Comparison of ENCODE assay signal across 8 cellular contexts in the genomic region with DNA sequence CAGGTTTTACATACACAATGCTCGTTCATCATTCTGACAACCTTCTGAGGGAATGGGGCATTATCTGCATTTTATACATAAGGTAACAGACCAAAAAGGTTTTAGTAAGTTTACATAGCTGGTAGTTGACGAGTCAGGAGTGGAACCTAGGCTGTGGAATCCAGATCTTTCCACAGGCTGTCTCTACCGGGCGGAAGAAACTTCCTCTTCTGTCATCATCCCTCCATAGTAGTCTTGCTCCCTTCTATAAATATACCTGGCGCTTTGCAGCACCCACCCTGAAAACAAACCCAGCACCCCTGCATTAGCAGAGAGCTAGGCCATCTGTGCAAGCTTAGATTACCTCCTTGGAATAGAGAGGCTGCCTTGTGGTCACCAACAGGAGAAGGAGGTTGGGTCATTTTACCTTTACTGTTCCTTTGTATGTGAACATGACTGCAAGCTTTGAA. TPM values are rescaled to one million over a fixed set of nuclear protein-coding genes. Genes with fewer than 3 reads are reported as not detected.
DNase-seq lines count a peak whose midpoint lies in the region; ATAC-seq and TF ChIP-seq lines count a peak whose summit lies in the region.

No MANE protein-coding gene starts in this region.

- H3K9me3 ChIP-seq in iPS-20b (ENCODE audit: insufficient read depth, low read depth, low read length) = no peaks in the 10 kb centered on the region
- H3K9me3 ChIP-seq in thoracic aorta = no peaks in the 10 kb centered on the region

- intact Hi-C loops in activated CD4-positive, alpha-beta memory T cell treated with anti-CD3 and anti-CD28 coated beads for 36 hours (cut with micrococcal nuclease) = no loop called here

- H3K4me3 ChIP-seq in iPS-20b (ENCODE audit: low read length) (peak overlapping the region; percentile 93), thoracic aorta (peak overlapping the region; percentile 77)

- H3K4me1 ChIP-seq in iPS-20b (ENCODE audit: insufficient read depth, low read length) (peaks cover 9% of the 10 kb centered on the region; the same call in 1 of the 2 replicates), thoracic aorta (ENCODE audit: control insufficient read depth in 1 of 2, low read depth in 2 of 2) (peaks cover 0 to 7% of the 10 kb centered on the region in 2 donors)

- H3K36me3 Mint-ChIP-seq in activated T-cell treated with anti-CD3 and anti-CD28 coated beads, Interleukin-2, amount 50 U/mL, for 72 hours (ENCODE audit: insufficient read depth in 2 of 2) = no peaks in the 10 kb centered on the region
- H3K36me3 Mint-ChIP-seq in activated CD4-positive, alpha-beta memory T cell treated with anti-CD3 and anti-CD28 coated beads for 36 hours = no peaks in the 10 kb centered on the region

- POLR2A ChIA-PET in activated CD4-positive, alpha-beta memory T cell treated with anti-CD3 and anti-CD28 coated beads for 36 hours (lab: Charles Lee) = no interaction called here

- peaks cover 37% of the 10 kb centered on the region for H3K27me3 Mint-ChIP-seq in activated T-cell treated with anti-CD3 and anti-CD28 coated beads, Interleukin-2, amount 50 U/mL, for 72 hours (ENCODE audit: low read depth)
- peaks cover 31% of the 10 kb centered on the region for H3K27me3 Mint-ChIP-seq in activated CD4-positive, alpha-beta memory T cell treated with anti-CD3 and anti-CD28 coated beads for 36 hours

- H3K27ac ChIP-seq in iPS-20b (ENCODE audit: low read length) (no peak overlapping the region), thoracic aorta (no peak overlapping the region)

- no peak for ATAC-seq in activated T-cell treated with anti-CD3 and anti-CD28 coated beads, Interleukin-2, amount 50 U/mL, for 72 hours (replicated peaks in 1 of 2)
- ATAC-seq in thoracic aorta (ENCODE audit: insufficient number of reproducible peaks, low FRiP score, low read depth) (no peak), HG02840 (IDR thresholded peaks at IDR 0.05; ENCODE audit: low FRiP score, unreplicated experiment) (no peak), HG02588 (IDR thresholded peaks at IDR 0.05; ENCODE audit: unreplicated experiment) (no peak)

- no peaks in the 10 kb centered on the region for H3K9me3 Mint-ChIP-seq in activated T-cell treated with anti-CD3 and anti-CD28 coated beads, Interleukin-2, amount 50 U/mL, for 72 hours
- no peaks in the 10 kb centered on the region for H3K9me3 Mint-ChIP-seq in activated CD4-positive, alpha-beta memory T cell treated with anti-CD3 and anti-CD28 coated beads for 36 hours

- no peak for TF ChIP-seq CTCF in thoracic aorta (IDR thresholded peaks at IDR 0.05)

- H3K4me1 Mint-ChIP-seq in activated T-cell treated with anti-CD3 and anti-CD28 coated beads, Interleukin-2, amount 50 U/mL, for 72 hours (ENCODE audit: low read depth) = peaks cover 17% of the 10 kb centered on the region
- peaks cover 11% of the 10 kb centered on the region for H3K4me1 Mint-ChIP-seq in activated CD4-positive, alpha-beta memory T cell treated with anti-CD3 and anti-CD28 coated beads for 36 hours (ENCODE audit: low read depth)

- H3K27ac Mint-ChIP-seq in activated T-cell treated with anti-CD3 and anti-CD28 coated beads, Interleukin-2, amount 50 U/mL, for 72 hours = no peak overlapping the region
- H3K27ac Mint-ChIP-seq in activated CD4-positive, alpha-beta memory T cell treated with anti-CD3 and anti-CD28 coated beads for 36 hours = no peak overlapping the region

- peak overlapping the region; percentile 83; the same call in 1 of the 2 replicates for H3K9ac ChIP-seq in iPS-20b (ENCODE audit: low read depth, low read length)

- H3K4me3 Mint-ChIP-seq in activated T-cell treated with anti-CD3 and anti-CD28 coated beads, Interleukin-2, amount 50 U/mL, for 72 hours = peak overlapping the region; percentile 69 to 82
- H3K4me3 Mint-ChIP-seq in activated CD4-positive, alpha-beta memory T cell treated with anti-CD3 and anti-CD28 coated beads for 36 hours = peak overlapping the region; percentile 60

- CTCF ChIA-PET in activated CD4-positive, alpha-beta memory T cell treated with anti-CD3 and anti-CD28 coated beads for 36 hours (lab: Charles Lee) = no interaction called here

- H3K36me3 ChIP-seq in iPS-20b (ENCODE audit: insufficient read depth, low read depth, low read length) = no peaks in the 10 kb centered on the region
- no peaks in the 10 kb centered on the region for H3K36me3 ChIP-seq in thoracic aorta

- H3K27me3 ChIP-seq in iPS-20b (ENCODE audit: insufficient read depth, low read length) (peaks cover 15% of the 10 kb centered on the region), thoracic aorta (replicated peaks; ENCODE audit: insufficient read depth) (no peaks in the 10 kb centered on the region)

- no peak for DNase-seq in activated T-cell treated with anti-CD3 and anti-CD28 coated beads, Interleukin-2, amount 50 U/mL, for 72 hours
- DNase-seq in activated T-cell treated with anti-CD3 and anti-CD28 coated beads, Interleukin-2, amount 50 U/mL, for 48 hours = no peak
- DNase-seq in activated CD4-positive, alpha-beta memory T cell treated with anti-CD3 and anti-CD28 coated beads for 36 hours = no peak
- DNase-seq in thoracic aorta (ENCODE audit: low spot score) (no peak), NCI-H2196 treated with DMSO at 0.1 percent for 48 hours (lab: John Stamatoyannopoulos, UW; ENCODE audit: unreplicated experiment) (no peak)

RNA-seq across cellular contexts. Expression of a gene that starts 1.3 kb away (rescaled TPM):
- 1 to 10 TPM; 1.1 to 1.2 TPM for total RNA-seq in activated T-cell treated with anti-CD3 and anti-CD28 coated beads, Interleukin-2, amount 50 U/mL, for 72 hours
- under 1 TPM; 0.41 to 0.76 TPM for total RNA-seq in activated CD4-positive, alpha-beta memory T cell treated with anti-CD3 and anti-CD28 coated beads for 36 hours
- 1 to 10 TPM; 1.5 to 6.4 TPM for total RNA-seq in thoracic aorta

RNA-seq across cellular contexts. Expression of a gene that starts 49.9 kb away (rescaled TPM):
- not detected for total RNA-seq in activated T-cell treated with anti-CD3 and anti-CD28 coated beads, Interleukin-2, amount 50 U/mL, for 72 hours
- not detected for total RNA-seq in activated CD4-positive, alpha-beta memory T cell treated with anti-CD3 and anti-CD28 coated beads for 36 hours
- total RNA-seq in thoracic aorta = 10 to 100 TPM in 1 of 2 donors, not detected in 1; 25.2 TPM
